In the genomic region with DNA sequence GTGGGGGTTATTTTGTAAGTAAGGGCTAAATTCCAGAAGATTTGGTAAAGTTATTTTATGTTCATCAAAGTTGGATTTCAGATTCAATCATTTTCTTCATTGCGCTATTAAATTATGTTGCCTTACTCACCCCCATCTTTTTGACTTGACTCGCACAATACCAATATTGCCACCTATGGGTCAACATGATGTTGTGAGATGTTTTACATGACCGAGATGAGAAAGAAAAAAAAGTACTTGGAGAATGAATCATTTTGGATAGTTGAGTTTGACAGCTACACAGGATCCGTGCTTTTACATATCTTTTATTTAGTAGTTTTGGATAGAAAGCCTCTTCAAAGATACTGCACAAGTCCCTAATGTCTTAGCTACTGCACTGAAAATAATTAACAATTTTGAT, we compare ENCODE assay signal across 10 cellular contexts.
DNase-seq lines count a peak whose midpoint lies in the region; ATAC-seq and TF ChIP-seq lines count a peak whose summit lies in the region.
"Had no signal": no experiment of that assay in that cellular context is flagged by ENCODE, and none has a peak within 500 bp of the region (broad histone marks: within the 10 kb centered on the region; RNA-seq: fewer than 3 reads in every experiment).

No MANE protein-coding gene starts in this region.

- no peaks in the 10 kb centered on the region for H3K36me3 ChIP-seq in colonic mucosa

- no peak for ATAC-seq in activated naive CD8-positive, alpha-beta T cell treated with anti-CD3 and anti-CD28 coated beads, Interleukin-2, amount 50 U/mL, for 24 hours
- no peak for ATAC-seq in GM18870 (IDR thresholded peaks at IDR 0.05; ENCODE audit: unreplicated experiment)

- DNase-seq in NOMO-1 treated with DMSO at 0.1 percent for 48 hours (lab: John Stamatoyannopoulos, UW; ENCODE audit: unreplicated experiment) (peak; percentile 6), NOMO-1 treated with dmso at 0.1 percent for 144 hours (lab: John Stamatoyannopoulos, UW; ENCODE audit: unreplicated experiment) (no peak), NCI-H446 (lab: John Stamatoyannopoulos, UW) (peak; percentile 2 to 53), epithelial cell of proximal tubule (ENCODE audit: low read depth) (no peak), smooth muscle cell of the brain vasculature (ENCODE audit: low read depth, low spot score) (peak; percentile 7), colonic mucosa (no peak)
- no peak for DNase-seq in activated naive CD8-positive, alpha-beta T cell treated with anti-CD3 and anti-CD28 coated beads, Interleukin-2, amount 50 U/mL, for 24 hours
- DNase-seq: activated CD4-positive, alpha-beta T cell treated with anti-CD3 and anti-CD28 coated beads, Interleukin-2, amount 50 U/mL, for 4 hours; stimulated activated CD8-positive, alpha-beta memory T cell treated with anti-CD3 and anti-CD28 coated beads, Interleukin-4, amount 100 ng/mL, for 48 hours had no signal

- H3K4me3 ChIP-seq in epithelial cell of proximal tubule (ENCODE audit: low read depth, low read length): no peak overlapping the region
- no peak overlapping the region for H3K4me3 ChIP-seq in colonic mucosa

- peaks cover 4% of the 10 kb centered on the region for H3K27me3 Mint-ChIP-seq in activated naive CD8-positive, alpha-beta T cell treated with anti-CD3 and anti-CD28 coated beads, Interleukin-2, amount 50 U/mL, for 24 hours

- no peaks in the 10 kb centered on the region for H3K9me3 ChIP-seq in colonic mucosa

- TF ChIP-seq CTCF in epithelial cell of proximal tubule (conservative IDR thresholded peaks at IDR 0.05; ENCODE audit: low read depth, low read length) (peak; percentile 64), colonic mucosa (IDR thresholded peaks at IDR 0.05) (no peak)

- no peak overlapping the region for H3K9ac ChIP-seq in colonic mucosa (ENCODE audit: low read depth in 2 of 2, low read length in 2 of 2)

- intact Hi-C loops in colonic mucosa (cut with DNase I): no loop called here

- no peak overlapping the region for H3K4me3 Mint-ChIP-seq in activated naive CD8-positive, alpha-beta T cell treated with anti-CD3 and anti-CD28 coated beads, Interleukin-2, amount 50 U/mL, for 24 hours

- H3K4me1 Mint-ChIP-seq in activated naive CD8-positive, alpha-beta T cell treated with anti-CD3 and anti-CD28 coated beads, Interleukin-2, amount 50 U/mL, for 24 hours: no peaks in the 10 kb centered on the region

- H3K27ac ChIP-seq in colonic mucosa: no peak overlapping the region

- no peaks in the 10 kb centered on the region for H3K9me3 Mint-ChIP-seq in activated naive CD8-positive, alpha-beta T cell treated with anti-CD3 and anti-CD28 coated beads, Interleukin-2, amount 50 U/mL, for 24 hours

- no peaks in the 10 kb centered on the region for H3K27me3 ChIP-seq in colonic mucosa

- no peaks in the 10 kb centered on the region for H3K4me1 ChIP-seq in colonic mucosa

- H3K36me3 Mint-ChIP-seq in activated naive CD8-positive, alpha-beta T cell treated with anti-CD3 and anti-CD28 coated beads, Interleukin-2, amount 50 U/mL, for 24 hours (ENCODE audit: low read depth): no peaks in the 10 kb centered on the region

- no peak overlapping the region for H3K27ac Mint-ChIP-seq in activated naive CD8-positive, alpha-beta T cell treated with anti-CD3 and anti-CD28 coated beads, Interleukin-2, amount 50 U/mL, for 24 hours

Comparison
In these comparisons a context has a peak if more than half of its experiments do, and no peak if none do; other contexts are left out.
1. DNase-seq: peak in NOMO-1 treated with DMSO at 0.1 percent for 48 hours (single experiment), NCI-H446 (2 of 2) and smooth muscle cell of the brain vasculature (single experiment); none in NOMO-1 treated with dmso at 0.1 percent for 144 hours (single experiment), epithelial cell of proximal tubule (single experiment), activated naive CD8-positive, alpha-beta T cell treated with anti-CD3 and anti-CD28 coated beads, Interleukin-2, amount 50 U/mL, for 24 hours (single experiment) and colonic mucosa (single experiment).